Comparison of ENCODE assay signal across 8 cellular contexts in genomic region chr17:77140166-77140877, GRCh38. TPM values are rescaled to one million over a fixed set of nuclear protein-coding genes. Genes with fewer than 3 reads are reported as not detected.
DNase-seq lines count a peak whose midpoint lies in the region; ATAC-seq and TF ChIP-seq lines count a peak whose summit lies in the region.

No MANE protein-coding gene starts in this region.

- intact Hi-C loops in CD8-positive, alpha-beta T cell (cut with DNase I, micrococcal nuclease): loop anchor here (1.0 to 2.0 kb wide), 7 partner anchors 12 to 404 kb away; partner anchors contain the start of gene SRSF2 (in 2 of the 2)
- intact Hi-C loops in activated CD8-positive, alpha-beta T cell treated with anti-CD3 and anti-CD28 coated beads for 36 hours (cut with micrococcal nuclease): loop anchor here (5.0 kb wide), 1 partner anchor 33 kb away; no protein-coding TSS in a partner anchor

- ATAC-seq in CD8-positive, alpha-beta T cell: peak; percentile 90
- ATAC-seq in GM19452 (IDR thresholded peaks at IDR 0.05; ENCODE audit: unreplicated experiment): peak; percentile 79
- ATAC-seq in HG03575 (IDR thresholded peaks at IDR 0.05; ENCODE audit: extremely low read depth, insufficient number of reproducible peaks, low FRiP score, unreplicated experiment): peak; percentile 25
- ATAC-seq in activated CD8-positive, alpha-beta T cell treated with anti-CD3 and anti-CD28 coated beads for 36 hours: peak; percentile 87
- peak; percentile 98 for ATAC-seq in lung (ENCODE audit: insufficient read depth, low FRiP score)

- peak overlapping the region; percentile 69 for H3K4me3 ChIP-seq in CD8-positive, alpha-beta T cell (ENCODE audit: low read depth, low read length)
- peak overlapping the region; percentile 50 for H3K4me3 ChIP-seq in lung

- no peaks in the 10 kb centered on the region for H3K27me3 ChIP-seq in CD8-positive, alpha-beta T cell (ENCODE audit: insufficient read depth, low read length)
- H3K27me3 ChIP-seq in lung (ENCODE audit: control insufficient read depth, insufficient read depth): no peaks in the 10 kb centered on the region

- H3K4me1 Mint-ChIP-seq in CD8-positive, alpha-beta T cell (ENCODE audit: low read depth): peaks cover 49% of the 10 kb centered on the region
- peaks cover 48% of the 10 kb centered on the region for H3K4me1 Mint-ChIP-seq in activated CD8-positive, alpha-beta T cell treated with anti-CD3 and anti-CD28 coated beads for 36 hours (ENCODE audit: low read depth)

- H3K27me3 Mint-ChIP-seq in CD8-positive, alpha-beta T cell (ENCODE audit: low read depth): no peaks in the 10 kb centered on the region
- no peaks in the 10 kb centered on the region for H3K27me3 Mint-ChIP-seq in activated CD8-positive, alpha-beta T cell treated with anti-CD3 and anti-CD28 coated beads for 36 hours

- no peak for TF ChIP-seq CTCF in CD8-positive, alpha-beta T cell (IDR thresholded peaks at IDR 0.05)
- TF ChIP-seq CTCF in activated CD8-positive, alpha-beta T cell treated with anti-CD3 and anti-CD28 coated beads for 36 hours (IDR thresholded peaks at IDR 0.05): no peak
- TF ChIP-seq CTCF in lung (IDR thresholded peaks at IDR 0.05; ENCODE audit: control extremely low read depth, extremely low read depth): no peak

- CTCF ChIA-PET in CD8-positive, alpha-beta T cell (lab: Charles Lee): interaction anchor here (1.0 to 2.3 kb wide), 3 partner anchors 52 to 54 kb away, joined by 5 to 6 read pairs (median 6); no protein-coding TSS in a partner anchor
- CTCF ChIA-PET in activated CD8-positive, alpha-beta T cell treated with anti-CD3 and anti-CD28 coated beads for 36 hours (lab: Charles Lee): interaction anchor here (0.7 to 4.1 kb wide), 6 partner anchors 11 to 53 kb away, joined by 3 to 22 read pairs (median 4); no protein-coding TSS in a partner anchor

- H3K9me3 ChIP-seq in CD8-positive, alpha-beta T cell (ENCODE audit: low read length): no peaks in the 10 kb centered on the region
- peaks cover 0 to 3% of the 10 kb centered on the region in 2 donors for H3K9me3 ChIP-seq in lung (ENCODE audit: control insufficient read depth in 2 of 2, insufficient read depth in 1 of 2, low read length in 1 of 2)

- WGBS in lung, 2 donors: 1% methylated on average over 53 to 67 of the region's 67 CpGs

- H3K36me3 ChIP-seq in CD8-positive, alpha-beta T cell (ENCODE audit: insufficient read depth, low read length): no peaks in the 10 kb centered on the region
- H3K36me3 ChIP-seq in lung (ENCODE audit: control insufficient read depth in 2 of 2, insufficient read depth in 2 of 2, low read length in 2 of 2): peaks cover 3 to 7% of the 10 kb centered on the region in 2 donors

- H3K4me3 Mint-ChIP-seq in CD8-positive, alpha-beta T cell: peak overlapping the region; percentile 81
- H3K4me3 Mint-ChIP-seq in activated CD8-positive, alpha-beta T cell treated with anti-CD3 and anti-CD28 coated beads for 36 hours: peak overlapping the region; percentile 72

- H3K36me3 Mint-ChIP-seq in CD8-positive, alpha-beta T cell: peaks cover 32% of the 10 kb centered on the region
- H3K36me3 Mint-ChIP-seq in activated CD8-positive, alpha-beta T cell treated with anti-CD3 and anti-CD28 coated beads for 36 hours (ENCODE audit: low read depth): peaks cover 50% of the 10 kb centered on the region

- POLR2A ChIA-PET in CD8-positive, alpha-beta T cell (lab: Charles Lee): interaction anchor here (0.6 to 4.4 kb wide), 10 partner anchors 11 to 822 kb away, joined by 3 to 33 read pairs (median 4); no protein-coding TSS in a partner anchor
- POLR2A ChIA-PET in activated CD8-positive, alpha-beta T cell treated with anti-CD3 and anti-CD28 coated beads for 36 hours (lab: Charles Lee): interaction anchor here (0.8 to 4.2 kb wide), 14 partner anchors 10 to 526 kb away, joined by 3 to 39 read pairs (median 5); no protein-coding TSS in a partner anchor

- H3K9me3 Mint-ChIP-seq in CD8-positive, alpha-beta T cell: peaks cover 7% of the 10 kb centered on the region
- H3K9me3 Mint-ChIP-seq in activated CD8-positive, alpha-beta T cell treated with anti-CD3 and anti-CD28 coated beads for 36 hours: peaks cover 18% of the 10 kb centered on the region

- peaks cover 27% of the 10 kb centered on the region for H3K4me1 ChIP-seq in CD8-positive, alpha-beta T cell (ENCODE audit: insufficient read depth, low read length)
- peaks cover 0 to 9% of the 10 kb centered on the region in 2 donors for H3K4me1 ChIP-seq in lung (ENCODE audit: control insufficient read depth in 2 of 2, insufficient read depth in 2 of 2, low read length in 2 of 2)

- DNase-seq in CD8-positive, alpha-beta T cell: peak; percentile 99 to 100 (median 100)
- peak; percentile 92 for DNase-seq in NCI-H82 treated with DMSO at 0.1 percent for 48 hours (lab: John Stamatoyannopoulos, UW; ENCODE audit: unreplicated experiment)
- DNase-seq in activated CD8-positive, alpha-beta T cell treated with anti-CD3 and anti-CD28 coated beads for 36 hours: peak; percentile 99
- DNase-seq in ecto neural progenitor cell (ENCODE audit: low spot score): peak; percentile 100
- DNase-seq in lung (ENCODE audit: low spot score): peak; percentile 99
- peak; percentile 99 to 100 (median 99) for DNase-seq in stimulated activated CD4-positive, alpha-beta T cell treated with anti-CD3 and anti-CD28 coated beads, TNF-alpha, amount 100 ng/mL, for 24 hours (ENCODE audit: low read depth in 3 of 3)

- H3K27ac ChIP-seq in CD8-positive, alpha-beta T cell (ENCODE audit: low read depth, low read length): peak overlapping the region; percentile 81
- peak overlapping the region; percentile 96 to 97 for H3K27ac ChIP-seq in lung (ENCODE audit: low read depth in 1 of 2, low read length in 1 of 2)

- H3K27ac Mint-ChIP-seq in CD8-positive, alpha-beta T cell: peak overlapping the region; percentile 95
- H3K27ac Mint-ChIP-seq in activated CD8-positive, alpha-beta T cell treated with anti-CD3 and anti-CD28 coated beads for 36 hours: peak overlapping the region; percentile 97

RNA-seq across cellular contexts. Expression of gene SEC14L1, which starts 0.4 kb away (rescaled TPM):
- total RNA-seq in CD8-positive, alpha-beta T cell: 100 to 1,000 TPM; 114 to 118 TPM
- total RNA-seq in activated CD8-positive, alpha-beta T cell treated with anti-CD3 and anti-CD28 coated beads for 36 hours: 10 to 100 TPM; 79.7 to 91.6 TPM
- 100 to 1,000 TPM; 156 to 171 TPM for total RNA-seq in lung
- polyA plus RNA-seq in lung: 100 to 1,000 TPM in 1 of 2 donors, 10 to 100 TPM in 1; 41.6 to 114 TPM

Comparison
In these comparisons a context has a peak if more than half of its experiments do, and no peak if none do; other contexts are left out.
1. Peak in every context shown above with its lines: DNase-seq, ATAC-seq, H3K4me3 ChIP-seq and H3K27ac ChIP-seq.
2. ATAC-seq: peak in every context shown above with its lines; median percentile 98 in lung; 90 in CD8-positive, alpha-beta T cell; 87 in activated CD8-positive, alpha-beta T cell treated with anti-CD3 and anti-CD28 coated beads for 36 hours; 79 in GM19452; 25 in HG03575.